Comparison of ENCODE assay signal across 8 cellular contexts in the genomic region with DNA sequence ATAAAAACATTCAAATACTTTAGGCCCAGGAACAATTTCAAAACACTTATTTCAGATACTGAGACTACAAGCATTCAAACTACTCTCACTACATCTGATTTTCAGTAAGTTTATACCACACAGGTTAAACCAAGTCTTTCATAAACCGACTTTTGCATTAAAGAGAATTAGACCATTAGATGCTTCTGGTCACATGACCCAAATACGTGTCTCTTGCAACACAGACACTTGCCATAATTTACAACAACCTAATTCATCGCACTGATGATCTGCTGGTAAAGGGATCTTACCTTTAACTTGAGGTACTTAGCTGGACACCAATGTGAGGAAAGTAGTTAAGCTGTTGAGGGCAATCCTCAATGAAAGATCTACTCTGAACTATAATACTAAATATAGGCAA. TPM values are rescaled to one million over a fixed set of nuclear protein-coding genes. Genes with fewer than 3 reads are reported as not detected.
A peak's percentile ranks its signal among the peaks of the same experiment; 100 is the strongest.
DNase-seq lines count a peak whose midpoint lies in the region; ATAC-seq, FAIRE-seq and TF ChIP-seq lines count a peak whose summit lies in the region.

No MANE protein-coding gene starts in this region.

- no peak for TF ChIP-seq CTCF in CD8-positive, alpha-beta T cell (IDR thresholded peaks at IDR 0.05)
- TF ChIP-seq CTCF in neural progenitor cell (IDR thresholded peaks at IDR 0.05), result no peak

- CTCF ChIA-PET in CD8-positive, alpha-beta T cell (lab: Charles Lee), result interaction anchor here (0.8 to 6.0 kb wide), 3 partner anchors 11 to 80 kb away, joined by 3 to 48 read pairs (median 3); partner anchors contain the start of gene RUFY1

- H3K36me3 ChIP-seq in CD8-positive, alpha-beta T cell (ENCODE audit: insufficient read depth, low read length), result peaks cover 58% of the 10 kb centered on the region
- peaks cover 60% of the 10 kb centered on the region for H3K36me3 ChIP-seq in ectodermal cell (ENCODE audit: control insufficient read depth, insufficient read depth, low read length)
- H3K36me3 ChIP-seq in neural progenitor cell, result peaks cover 69% of the 10 kb centered on the region

- no peaks in the 10 kb centered on the region for H3K9me3 ChIP-seq in CD8-positive, alpha-beta T cell (ENCODE audit: low read length)
- no peaks in the 10 kb centered on the region for H3K9me3 ChIP-seq in ectodermal cell (ENCODE audit: control insufficient read depth, low read length)
- no peaks in the 10 kb centered on the region for H3K9me3 ChIP-seq in neural progenitor cell (ENCODE audit: low read depth)

- no peak overlapping the region for H2AFZ ChIP-seq in neural progenitor cell (replicated peaks)

- WGBS in ectodermal cell, 2 experiments, result 64 to 66% methylated on average over 3 of the region's 3 CpGs

- peaks cover 79% of the 10 kb centered on the region for H4K20me1 ChIP-seq in neural progenitor cell (ENCODE audit: low read depth)

- H3F3A ChIP-seq in neural progenitor cell (ENCODE audit: low read depth), result peaks cover 86% of the 10 kb centered on the region

- no peak overlapping the region for H3K27ac ChIP-seq in CD8-positive, alpha-beta T cell (ENCODE audit: low read depth, low read length)
- no peak overlapping the region for H3K27ac ChIP-seq in ectodermal cell (ENCODE audit: insufficient read depth, low read depth, low read length, poor library complexity, severe bottlenecking)
- H3K27ac ChIP-seq in neural progenitor cell, result no peak overlapping the region

- intact Hi-C loops in CD8-positive, alpha-beta T cell (cut with DNase I, micrococcal nuclease), result loop anchor here in 1 of 2 experiments (10.0 kb wide), 1 partner anchor 1465 kb away; the partner anchor contains the start of gene NHP2

- no peak for FAIRE-seq in HTR-8/SVneo (lab: Jason Lieb, UNC)
- no peak for FAIRE-seq in frontal cortex (lab: Jason Lieb, UNC)

- H3K27me3 ChIP-seq in CD8-positive, alpha-beta T cell (ENCODE audit: insufficient read depth, low read length), result no peaks in the 10 kb centered on the region
- no peaks in the 10 kb centered on the region for H3K27me3 ChIP-seq in ectodermal cell (ENCODE audit: control insufficient read depth, insufficient read depth, low read length, poor library complexity, severe bottlenecking)
- H3K27me3 ChIP-seq in neural progenitor cell, result no peaks in the 10 kb centered on the region

- peak overlapping the region; percentile 40 for H3K9ac ChIP-seq in neural progenitor cell

- peaks cover 82% of the 10 kb centered on the region for H3K79me2 ChIP-seq in neural progenitor cell (ENCODE audit: low read depth)

- H3K36me3 Mint-ChIP-seq in CD8-positive, alpha-beta T cell, result peaks cover 71% of the 10 kb centered on the region
- H3K36me3 Mint-ChIP-seq in neural progenitor cell, result peaks cover 60% of the 10 kb centered on the region

- no peak for DNase-seq in CD8-positive, alpha-beta T cell
- DNase-seq in NAMALWA (ENCODE audit: low spot score), result peak; percentile 36
- no peak for DNase-seq in neural progenitor cell (ENCODE audit: low spot score)
- no peak for DNase-seq in HTR-8/SVneo (ENCODE audit: insufficient read length, low spot score)
- no peak for DNase-seq in NCI-H524 treated with DMSO at 0.1 percent for 48 hours (lab: John Stamatoyannopoulos, UW)
- no peak for DNase-seq in frontal cortex (ENCODE audit: low spot score in 2 of 2)

- POLR2A ChIA-PET in CD8-positive, alpha-beta T cell (lab: Charles Lee), result interaction anchor here (1.0 to 4.5 kb wide), 4 partner anchors 9 to 112 kb away, joined by 3 to 31 read pairs (median 4); partner anchors contain the start of gene MAML1

- H3K4me3 Mint-ChIP-seq in CD8-positive, alpha-beta T cell, result peak overlapping the region; percentile 95
- peak overlapping the region; percentile 99 for H3K4me3 Mint-ChIP-seq in neural progenitor cell

- no peaks in the 10 kb centered on the region for H3K9me3 Mint-ChIP-seq in CD8-positive, alpha-beta T cell
- no peaks in the 10 kb centered on the region for H3K9me3 Mint-ChIP-seq in neural progenitor cell

- peak overlapping the region; percentile 98 for H3K27ac Mint-ChIP-seq in CD8-positive, alpha-beta T cell
- H3K27ac Mint-ChIP-seq in neural progenitor cell, result no peak overlapping the region

- ATAC-seq in CD8-positive, alpha-beta T cell, result no peak
- ATAC-seq in HG03565 (IDR thresholded peaks at IDR 0.05; ENCODE audit: unreplicated experiment), result no peak

- H3K4me2 ChIP-seq in neural progenitor cell, result peak overlapping the region; percentile 99

- peaks cover 76% of the 10 kb centered on the region for H3K4me1 ChIP-seq in CD8-positive, alpha-beta T cell (ENCODE audit: insufficient read depth, low read length)
- peaks cover 27% of the 10 kb centered on the region for H3K4me1 ChIP-seq in ectodermal cell (ENCODE audit: control insufficient read depth, insufficient read depth, low read length)
- H3K4me1 ChIP-seq in neural progenitor cell, result peaks cover 42% of the 10 kb centered on the region

- H3K4me3 ChIP-seq in CD8-positive, alpha-beta T cell (ENCODE audit: low read depth, low read length), result peak overlapping the region; percentile 35
- H3K4me3 ChIP-seq in ectodermal cell (ENCODE audit: insufficient read depth, low read depth, low read length) (peak overlapping the region; percentile 100), neural progenitor cell (peak overlapping the region; percentile 98)

- no peaks in the 10 kb centered on the region for H3K27me3 Mint-ChIP-seq in CD8-positive, alpha-beta T cell (ENCODE audit: low read depth)
- H3K27me3 Mint-ChIP-seq in neural progenitor cell (ENCODE audit: insufficient read depth, low read depth), result peaks cover 16% of the 10 kb centered on the region

- H3K4me1 Mint-ChIP-seq in CD8-positive, alpha-beta T cell (ENCODE audit: low read depth), result peaks cover 71% of the 10 kb centered on the region
- peaks cover 55% of the 10 kb centered on the region for H3K4me1 Mint-ChIP-seq in neural progenitor cell

RNA-seq across cellular contexts. Expression of gene HNRNPH1, which starts 3.2 kb away (rescaled TPM):
- total RNA-seq in CD8-positive, alpha-beta T cell, result 1,000 to 10,000 TPM; 2,565 to 2,635 TPM
- polyA plus RNA-seq in ectodermal cell (2013, experiment 1 of 4), result 1,130 TPM
- 1,071 TPM for polyA plus RNA-seq in ectodermal cell (2013, experiment 2 of 4)
- polyA plus RNA-seq in ectodermal cell (2013, experiment 3 of 4), result 620 TPM
- polyA plus RNA-seq in ectodermal cell (2013, experiment 4 of 4), result 652 TPM
- total RNA-seq in neural progenitor cell (ENCODE audit: low replicate concordance), result 795 and 1,138 TPM in 2 replicates
- 818 TPM for total RNA-seq in frontal cortex

Comparison
In these comparisons a context has a peak if more than half of its experiments do, and no peak if none do; other contexts are left out.
1. H3K4me3 ChIP-seq: peak in every context shown above with its lines; median percentile 100 in ectodermal cell; 98 in neural progenitor cell; 35 in CD8-positive, alpha-beta T cell.